ENCODE assay signal across 1 cellular context in the genomic region with DNA sequence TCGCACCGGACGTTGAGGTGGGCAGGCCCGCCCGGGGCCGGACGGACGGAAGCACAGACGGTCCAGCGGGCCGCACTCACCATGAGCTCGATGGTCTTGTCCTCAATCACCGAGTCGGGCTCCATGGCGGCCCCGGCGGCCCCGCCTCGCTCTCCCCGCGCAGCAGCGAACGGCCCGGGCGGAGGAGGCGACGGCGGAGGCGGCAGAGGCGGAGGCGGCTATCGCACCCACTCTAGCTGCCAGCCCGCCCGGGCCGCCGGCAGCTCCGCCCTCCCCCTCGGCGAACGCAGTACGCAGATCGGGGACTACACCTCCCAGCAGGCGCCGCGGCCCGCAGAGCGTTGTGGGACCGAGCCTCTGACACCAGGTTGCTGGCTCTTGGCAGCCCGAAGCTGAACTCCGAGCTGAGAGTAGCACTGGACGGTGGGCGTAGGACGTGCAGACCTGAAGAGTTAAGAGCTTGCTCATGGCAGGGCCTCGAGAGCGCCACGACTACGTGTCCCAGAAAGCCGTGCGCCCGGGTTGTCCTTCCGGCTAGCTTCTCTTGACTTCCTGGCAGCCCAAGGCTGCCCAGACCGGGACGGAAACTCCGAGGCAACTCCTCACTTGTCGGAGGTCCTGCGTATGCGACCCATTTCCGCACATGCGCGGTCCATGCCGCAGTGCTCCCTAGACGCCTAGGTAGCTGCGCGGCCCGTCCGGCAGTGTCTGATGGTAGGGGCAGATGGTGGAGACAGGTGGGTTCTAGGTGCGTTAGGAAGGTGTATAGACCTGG.
A peak's percentile ranks its signal among the peaks of the same experiment; 100 is the strongest.
TF ChIP-seq lines count a peak whose summit lies in the region.

Gene FBXW11 (minus strand): TSS at position 261 of the 775 bp plus-strand sequence. CDS start 136 bp downstream, at position 125.

TF ChIP-seq in K562, 482 proteins besides CTCF, POLR2A, EP300 and RAD21 (continued from another document):
- TF ChIP-seq, protein P1, sequence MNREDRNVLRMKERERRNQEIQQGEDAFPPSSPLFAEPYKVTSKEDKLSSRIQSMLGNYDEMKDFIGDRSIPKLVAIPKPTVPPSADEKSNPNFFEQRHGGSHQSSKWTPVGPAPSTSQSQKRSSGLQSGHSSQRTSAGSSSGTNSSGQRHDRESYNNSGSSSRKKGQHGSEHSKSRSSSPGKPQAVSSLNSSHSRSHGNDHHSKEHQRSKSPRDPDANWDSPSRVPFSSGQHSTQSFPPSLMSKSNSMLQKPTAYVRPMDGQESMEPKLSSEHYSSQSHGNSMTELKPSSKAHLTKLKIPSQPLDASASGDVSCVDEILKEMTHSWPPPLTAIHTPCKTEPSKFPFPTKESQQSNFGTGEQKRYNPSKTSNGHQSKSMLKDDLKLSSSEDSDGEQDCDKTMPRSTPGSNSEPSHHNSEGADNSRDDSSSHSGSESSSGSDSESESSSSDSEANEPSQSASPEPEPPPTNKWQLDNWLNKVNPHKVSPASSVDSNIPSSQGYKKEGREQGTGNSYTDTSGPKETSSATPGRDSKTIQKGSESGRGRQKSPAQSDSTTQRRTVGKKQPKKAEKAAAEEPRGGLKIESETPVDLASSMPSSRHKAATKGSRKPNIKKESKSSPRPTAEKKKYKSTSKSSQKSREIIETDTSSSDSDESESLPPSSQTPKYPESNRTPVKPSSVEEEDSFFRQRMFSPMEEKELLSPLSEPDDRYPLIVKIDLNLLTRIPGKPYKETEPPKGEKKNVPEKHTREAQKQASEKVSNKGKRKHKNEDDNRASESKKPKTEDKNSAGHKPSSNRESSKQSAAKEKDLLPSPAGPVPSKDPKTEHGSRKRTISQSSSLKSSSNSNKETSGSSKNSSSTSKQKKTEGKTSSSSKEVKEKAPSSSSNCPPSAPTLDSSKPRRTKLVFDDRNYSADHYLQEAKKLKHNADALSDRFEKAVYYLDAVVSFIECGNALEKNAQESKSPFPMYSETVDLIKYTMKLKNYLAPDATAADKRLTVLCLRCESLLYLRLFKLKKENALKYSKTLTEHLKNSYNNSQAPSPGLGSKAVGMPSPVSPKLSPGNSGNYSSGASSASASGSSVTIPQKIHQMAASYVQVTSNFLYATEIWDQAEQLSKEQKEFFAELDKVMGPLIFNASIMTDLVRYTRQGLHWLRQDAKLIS (CRISPR knock-in tag; IDR thresholded peaks at IDR 0.05) = peak; percentile 64; the same call in 1 of the 2 replicates
- TF ChIP-seq POLR2B (IDR thresholded peaks at IDR 0.05; ENCODE audit: low read depth, partially characterized antibody) (peak; percentile 94), BCL6 (CRISPR knock-in tag; IDR thresholded peaks at IDR 0.05) (peak; percentile 75; the same call in 1 of the 2 replicates), ARNT (IDR thresholded peaks at IDR 0.05) (peak in 1 of 2 experiments; percentile 79; a peak in 1 of 4 replicates), ZNF311 (CRISPR knock-in tag; IDR thresholded peaks at IDR 0.05) (peak; percentile 77), RNF219 (CRISPR knock-in tag; IDR thresholded peaks at IDR 0.05) (no peak), PHB (CRISPR knock-in tag; IDR thresholded peaks at IDR 0.05) (no peak), ZNF583 (CRISPR knock-in tag; IDR thresholded peaks at IDR 0.05) (peak; percentile 91), ZNF253 (CRISPR knock-in tag; conservative IDR thresholded peaks at IDR 0.05) (no peak), NCOA1 (IDR thresholded peaks at IDR 0.05; ENCODE audit: low read depth) (peak; percentile 90), THRAP3 (IDR thresholded peaks at IDR 0.05; ENCODE audit: borderline replicate concordance) (no peak), TSHZ1 (CRISPR knock-in tag; IDR thresholded peaks at IDR 0.05) (no peak), KAT7 (CRISPR knock-in tag; IDR thresholded peaks at IDR 0.05; ENCODE audit: borderline replicate concordance) (peak; percentile 56; the same call in 1 of the 2 replicates), CCNT2 (IDR thresholded peaks at IDR 0.05; ENCODE audit: borderline replicate concordance, extremely low read depth, insufficient read length, low read depth, low read length) (peak; percentile 61), L3MBTL2 (IDR thresholded peaks at IDR 0.05) (peak; percentile 68), DPF2 (IDR thresholded peaks at IDR 0.05) (0 out of 2 replicates have a peak, but pooled peaks have one; percentile 33)
- TF ChIP-seq, protein P2, sequence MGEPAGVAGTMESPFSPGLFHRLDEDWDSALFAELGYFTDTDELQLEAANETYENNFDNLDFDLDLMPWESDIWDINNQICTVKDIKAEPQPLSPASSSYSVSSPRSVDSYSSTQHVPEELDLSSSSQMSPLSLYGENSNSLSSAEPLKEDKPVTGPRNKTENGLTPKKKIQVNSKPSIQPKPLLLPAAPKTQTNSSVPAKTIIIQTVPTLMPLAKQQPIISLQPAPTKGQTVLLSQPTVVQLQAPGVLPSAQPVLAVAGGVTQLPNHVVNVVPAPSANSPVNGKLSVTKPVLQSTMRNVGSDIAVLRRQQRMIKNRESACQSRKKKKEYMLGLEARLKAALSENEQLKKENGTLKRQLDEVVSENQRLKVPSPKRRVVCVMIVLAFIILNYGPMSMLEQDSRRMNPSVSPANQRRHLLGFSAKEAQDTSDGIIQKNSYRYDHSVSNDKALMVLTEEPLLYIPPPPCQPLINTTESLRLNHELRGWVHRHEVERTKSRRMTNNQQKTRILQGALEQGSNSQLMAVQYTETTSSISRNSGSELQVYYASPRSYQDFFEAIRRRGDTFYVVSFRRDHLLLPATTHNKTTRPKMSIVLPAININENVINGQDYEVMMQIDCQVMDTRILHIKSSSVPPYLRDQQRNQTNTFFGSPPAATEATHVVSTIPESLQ (CRISPR knock-in tag; IDR thresholded peaks at IDR 0.05) = peak; percentile 50; the same call in 1 of the 2 replicates
- TF ChIP-seq, protein P3, sequence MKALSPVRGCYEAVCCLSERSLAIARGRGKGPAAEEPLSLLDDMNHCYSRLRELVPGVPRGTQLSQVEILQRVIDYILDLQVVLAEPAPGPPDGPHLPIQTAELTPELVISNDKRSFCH (CRISPR knock-in tag; IDR thresholded peaks at IDR 0.05) = no peak
- TF ChIP-seq, protein P3 (tag; IDR thresholded peaks at IDR 0.05) = peak; percentile 95
